In genomic region chr7:121406866-121407439, GRCh38 we compare ENCODE assay signal across 26 cellular contexts.
"Had no signal": no experiment of that assay in that cellular context is flagged by ENCODE, and none has a peak within 500 bp of the region (broad histone marks: within the 10 kb centered on the region; RNA-seq: fewer than 3 reads in every experiment).

No MANE protein-coding gene starts in this region.

- H2AFZ ChIP-seq: neural progenitor cell had no signal

- DNase-seq: activated CD4-positive, alpha-beta memory T cell treated with anti-CD3 and anti-CD28 coated beads, Interleukin-2, amount 10 ng/mL, durations not matched to agents 7 days and 5 days; activated CD4-positive, alpha-beta T cell treated with anti-CD3 and anti-CD28 coated beads for 48 hours; activated CD4-positive, CD25-positive, alpha-beta regulatory T cell; activated CD8-positive, alpha-beta memory T cell treated with anti-CD3 and anti-CD28 coated beads, Interleukin-2, amount 10 ng/mL, durations not matched to agents 7 days and 5 days; activated naive CD4-positive, alpha-beta T cell; activated naive CD8-positive, alpha-beta T cell treated with anti-CD3 and anti-CD28 coated beads for 36 hours; amygdala; erythroblast; foreskin melanocyte; glutamatergic neuron; hypothalamus; islet precursor cell; mammary epithelial cell; midbrain; naive B cell; stimulated activated CD4-positive, alpha-beta T cell treated with anti-CD3 and anti-CD28 coated beads, Interleukin-4, amount 100 ng/mL, for 24 hours; T-cell; testis had no signal

- ATAC-seq: activated CD8-positive, alpha-beta memory T cell treated with anti-CD3 and anti-CD28 coated beads, Interleukin-2, amount 10 ng/mL, durations not matched to agents 7 days and 5 days; left lung; sciatic nerve; stimulated activated memory B cell treated with anti-CD40 and anti-IgM and Interleukin-4, amounts not matched to agents 10 μg/mL and 1 μg/mL and 100 μg/mL, for 72 hours; T-cell had no signal

- H3K9me3 Mint-ChIP-seq: activated CD4-positive, alpha-beta memory T cell treated with anti-CD3 and anti-CD28 coated beads, Interleukin-2, amount 10 ng/mL, durations not matched to agents 7 days and 5 days; activated naive CD8-positive, alpha-beta T cell treated with anti-CD3 and anti-CD28 coated beads for 36 hours; brain; central memory CD8-positive, alpha-beta T cell; naive B cell; neural progenitor cell; stimulated activated memory B cell treated with anti-CD40 and anti-IgM and Interleukin-4, amounts not matched to agents 10 μg/mL and 1 μg/mL and 100 μg/mL, for 72 hours; T-cell had no signal

- H3K27me3 Mint-ChIP-seq: activated CD8-positive, alpha-beta memory T cell treated with anti-CD3 and anti-CD28 coated beads, Interleukin-2, amount 10 ng/mL, durations not matched to agents 7 days and 5 days; stimulated activated memory B cell treated with anti-CD40 and anti-IgM and Interleukin-4, amounts not matched to agents 10 μg/mL and 1 μg/mL and 100 μg/mL, for 72 hours had no signal

- H3K27me3 ChIP-seq: left lung, neural progenitor cell, pancreas, testis had no signal

- H3K27ac Mint-ChIP-seq: activated CD4-positive, alpha-beta memory T cell treated with anti-CD3 and anti-CD28 coated beads, Interleukin-2, amount 10 ng/mL, durations not matched to agents 7 days and 5 days; activated CD8-positive, alpha-beta memory T cell treated with anti-CD3 and anti-CD28 coated beads, Interleukin-2, amount 10 ng/mL, durations not matched to agents 7 days and 5 days; activated naive CD8-positive, alpha-beta T cell treated with anti-CD3 and anti-CD28 coated beads for 36 hours; brain; neural progenitor cell; stimulated activated memory B cell treated with anti-CD40 and anti-IgM and Interleukin-4, amounts not matched to agents 10 μg/mL and 1 μg/mL and 100 μg/mL, for 72 hours; T-cell had no signal

- H3K4me3 Mint-ChIP-seq: activated CD4-positive, alpha-beta memory T cell treated with anti-CD3 and anti-CD28 coated beads, Interleukin-2, amount 10 ng/mL, durations not matched to agents 7 days and 5 days; activated CD8-positive, alpha-beta memory T cell treated with anti-CD3 and anti-CD28 coated beads, Interleukin-2, amount 10 ng/mL, durations not matched to agents 7 days and 5 days; activated naive CD8-positive, alpha-beta T cell treated with anti-CD3 and anti-CD28 coated beads for 36 hours; brain; central memory CD8-positive, alpha-beta T cell; naive B cell; neural progenitor cell; stimulated activated memory B cell treated with anti-CD40 and anti-IgM and Interleukin-4, amounts not matched to agents 10 μg/mL and 1 μg/mL and 100 μg/mL, for 72 hours; T-cell had no signal

- H3K4me2 ChIP-seq: neural progenitor cell had no signal

- H3K9ac ChIP-seq: neural progenitor cell had no signal

- H3K36me3 Mint-ChIP-seq: activated naive CD8-positive, alpha-beta T cell treated with anti-CD3 and anti-CD28 coated beads for 36 hours; brain; naive B cell; neural progenitor cell; stimulated activated memory B cell treated with anti-CD40 and anti-IgM and Interleukin-4, amounts not matched to agents 10 μg/mL and 1 μg/mL and 100 μg/mL, for 72 hours; T-cell had no signal

- H3K36me3 ChIP-seq: left lung, neural progenitor cell, pancreas had no signal

- H3K9me3 ChIP-seq: left lung, pancreas, testis had no signal

- H3K4me3 ChIP-seq: coronary artery, left lung, neural progenitor cell, pancreas, testis had no signal

- H3K27ac ChIP-seq: coronary artery, left lung, neural progenitor cell, pancreas, testis had no signal

- H3K4me1 ChIP-seq: left lung, pancreas, testis had no signal
